21 cellular contexts compared by ENCODE assay signal in genomic region chr17:61286449-61286848, GRCh38.
DNase-seq lines count a peak whose midpoint lies in the region; ATAC-seq, FAIRE-seq and TF ChIP-seq lines count a peak whose summit lies in the region.
"Had no signal": no experiment of that assay in that cellular context is flagged by ENCODE, and none has a peak within 500 bp of the region (broad histone marks: within the 10 kb centered on the region; RNA-seq: fewer than 3 reads in every experiment).

No MANE protein-coding gene starts in this region.

- peak overlapping the region; percentile 92 for H3K27ac ChIP-seq in ACC112 (ENCODE audit: low read depth, low read length)
- H3K27ac ChIP-seq in H1 (ENCODE audit: low read depth, low read length), result no peak overlapping the region
- H3K27ac ChIP-seq in mesodermal cell (ENCODE audit: low read depth, low read length, severe bottlenecking), result peak overlapping the region; percentile 86
- H3K27ac ChIP-seq: A549, SJCRH30 had no signal

- no peak overlapping the region for H3K4ac ChIP-seq in H1 (replicated peaks; ENCODE audit: insufficient read length, low read depth, low read length)

- no peak; the same call in 1 of the 2 replicates for TF ChIP-seq CTCF in HFFc6 (IDR thresholded peaks at IDR 0.05)
- no peak for TF ChIP-seq CTCF in H1 (IDR thresholded peaks at IDR 0.05; ENCODE audit: control extremely low read depth in 1 of 3, insufficient read depth in 1 of 3, low read depth in 1 of 3, low read length in 3 of 3)

- no peak overlapping the region for H3K23ac ChIP-seq in H1 (ENCODE audit: insufficient read length)

- no peak overlapping the region for H4K5ac ChIP-seq in H1 (ENCODE audit: insufficient read length, low read depth, low read length)

- DNase-seq in HFFc6 (no peak), H1 (ENCODE audit: low read depth in 1 of 2, low spot score in 2 of 2) (no peak), pons (ENCODE audit: low spot score) (no peak), SIG-M5 treated with dmso at 0.1 percent for 504 hours (lab: John Stamatoyannopoulos, UW; ENCODE audit: unreplicated experiment) (no peak)
- DNase-seq in activated naive CD8-positive, alpha-beta T cell treated with anti-CD3 and anti-CD28 coated beads, Interleukin-2, amount 50 U/mL, for 24 hours, result no peak
- DNase-seq: CD4-positive, alpha-beta memory T cell; DMS79 treated with DMSO at 0.1 percent for 48 hours; MG63; NCI-H1105 treated with DMSO at 0.1 percent for 48 hours; NCI-H1930; NCI-H2171; NCI-H446 treated with DMSO at 0.1 percent for 48 hours; NCI-H82; SJCRH30 had no signal

- H3K14ac ChIP-seq in H1 (ENCODE audit: insufficient read length), result no peak overlapping the region

- no peak overlapping the region for H2BK120ac ChIP-seq in H1 (replicated peaks; ENCODE audit: low read depth, low read length)

- FAIRE-seq in H1 (lab: Jason Lieb, UNC), result no peak
- FAIRE-seq: A549, G401.6, GM12892, HepG2 had no signal

- no peak overlapping the region for H3K4me3 ChIP-seq in ACC112 (ENCODE audit: low read depth, low read length)
- H3K4me3 ChIP-seq in H1 (ENCODE audit: extremely low read depth in 1 of 4, insufficient read depth in 2 of 4, low read depth in 3 of 4, low read length in 4 of 4), result no peak overlapping the region
- H3K4me3 ChIP-seq in mesodermal cell (ENCODE audit: extremely low read depth, insufficient read depth, low read length, poor library complexity, severe bottlenecking), result no peak overlapping the region
- H3K4me3 ChIP-seq: A549, MG63, SJCRH30 had no signal

- 0 out of 2 replicates have a peak overlapping the region, but pooled peaks have one; percentile 69 for H2BK20ac ChIP-seq in H1 (ENCODE audit: low read length)

- H3K79me1 ChIP-seq in H1 (ENCODE audit: low read depth, low read length), result no peaks in the 10 kb centered on the region

- H3K23me2 ChIP-seq in H1 (ENCODE audit: low read depth, low read length), result no peaks in the 10 kb centered on the region; the same call in 1 of the 2 replicates

- H3K4me2 ChIP-seq in H1 (ENCODE audit: insufficient read depth in 1 of 2, low read depth in 2 of 2, low read length in 2 of 2), result peak overlapping the region; percentile 1 to 32; a peak in 1 of 4 replicates
- H3K4me2 ChIP-seq: A549 had no signal

- no peaks in the 10 kb centered on the region for H3K79me2 ChIP-seq in ACC112 (ENCODE audit: control insufficient read depth, insufficient read depth, low read length, unreplicated experiment)
- no peaks in the 10 kb centered on the region for H3K79me2 ChIP-seq in H1 (ENCODE audit: control insufficient read depth in 1 of 2, insufficient read depth in 2 of 2, low read length in 2 of 2)

- no peaks in the 10 kb centered on the region for H3K9me3 ChIP-seq in H1 (ENCODE audit: insufficient read depth in 2 of 2, low read depth in 1 of 2, low read length in 1 of 2)
- no peaks in the 10 kb centered on the region for H3K9me3 ChIP-seq in mesodermal cell (ENCODE audit: control insufficient read depth, low read length)
- H3K9me3 ChIP-seq: A549, SJCRH30 had no signal

- peaks cover 6% of the 10 kb centered on the region for H3K36me3 Mint-ChIP-seq in HFFc6 (ENCODE audit: low read depth)
- peaks cover 2% of the 10 kb centered on the region for H3K36me3 Mint-ChIP-seq in activated naive CD8-positive, alpha-beta T cell treated with anti-CD3 and anti-CD28 coated beads, Interleukin-2, amount 50 U/mL, for 24 hours (ENCODE audit: low read depth)

- H3K27ac Mint-ChIP-seq in HFFc6, result peak overlapping the region; percentile 90
- no peak overlapping the region for H3K27ac Mint-ChIP-seq in activated naive CD8-positive, alpha-beta T cell treated with anti-CD3 and anti-CD28 coated beads, Interleukin-2, amount 50 U/mL, for 24 hours
- H3K27ac Mint-ChIP-seq: CD4-positive, alpha-beta memory T cell had no signal

- H3K27me3 ChIP-seq in ACC112 (ENCODE audit: insufficient read depth, low read length), result no peaks in the 10 kb centered on the region
- no peaks in the 10 kb centered on the region for H3K27me3 ChIP-seq in H1 (replicated peaks in 1 of 4; ENCODE audit: control insufficient read depth in 3 of 4, extremely low read depth in 1 of 4, insufficient read depth in 3 of 4, low read length in 3 of 4)
- H3K27me3 ChIP-seq: MG63, SJCRH30 had no signal

- H4K20me1 ChIP-seq in H1 (replicated peaks in 1 of 2; ENCODE audit: control insufficient read depth in 1 of 2, insufficient read depth in 2 of 2, low read length in 2 of 2), result no peaks in the 10 kb centered on the region

- H3K56ac ChIP-seq in H1 (replicated peaks; ENCODE audit: insufficient read length, low read depth, low read length), result no peak overlapping the region

- peak overlapping the region; percentile 90; the same call in 1 of the 2 replicates for H2BK12ac ChIP-seq in H1 (ENCODE audit: low read depth, low read length)

- no peak overlapping the region for H2AK5ac ChIP-seq in H1 (ENCODE audit: low read depth, low read length)

- no peak for TF ChIP-seq POLR2A in H1 (IDR thresholded peaks at IDR 0.05; ENCODE audit: control extremely low read depth in 1 of 2, low read depth in 2 of 2, low read length in 2 of 2)

- TF ChIP-seq EP300 in H1 (IDR thresholded peaks at IDR 0.05; ENCODE audit: borderline replicate concordance in 1 of 2, low read depth in 2 of 2, low read length in 2 of 2), result no peak

- POLR2A ChIA-PET in H1 (lab: Charles Lee; ENCODE audit: partially characterized antibody), result no interaction called here

- peaks cover 75% of the 10 kb centered on the region for H3K4me1 Mint-ChIP-seq in HFFc6 (ENCODE audit: low read depth)
- H3K4me1 Mint-ChIP-seq in activated naive CD8-positive, alpha-beta T cell treated with anti-CD3 and anti-CD28 coated beads, Interleukin-2, amount 50 U/mL, for 24 hours, result peaks cover 12% of the 10 kb centered on the region

- peak overlapping the region; percentile 40; the same call in 1 of the 2 replicates for H2BK5ac ChIP-seq in H1 (ENCODE audit: low read depth, low read length)

- peaks cover 27% of the 10 kb centered on the region for H3K4me1 ChIP-seq in ACC112 (ENCODE audit: control insufficient read depth, insufficient read depth, low read length, unreplicated experiment)
- H3K4me1 ChIP-seq in H1 (replicated peaks in 1 of 4; ENCODE audit: control insufficient read depth in 3 of 4, insufficient read depth in 4 of 4, low read length in 3 of 4), result peaks cover 9 to 15% (median 11%) of the 10 kb centered on the region in 4 experiments; a peak in 4 of 7 replicates
- peaks cover 32% of the 10 kb centered on the region for H3K4me1 ChIP-seq in mesodermal cell (ENCODE audit: control insufficient read depth, insufficient read depth, low read length, poor library complexity, severe bottlenecking)
- H3K4me1 ChIP-seq: A549 had no signal

- 84% methylated on average over 9 of the region's 9 CpGs; no CpG with 5 or more reads in 1 of the 2 experiments for WGBS in H1 (ENCODE audit: extremely low coverage in 1 of 2, insufficient coverage in 1 of 2, insufficient read length in 1 of 2, insufficient replicate concordance in 2 of 2, low coverage in 1 of 2, low lambda C conversion rate in 2 of 2, missing lambda C conversion rate in 1 of 2), 2 experiments
- 62 to 64% methylated on average over 8 to 9 of the region's 9 CpGs for WGBS in mesodermal cell (ENCODE audit: insufficient coverage in 2 of 2), 2 experiments

- no peak overlapping the region for H4K8ac ChIP-seq in H1 (ENCODE audit: extremely low read depth, insufficient read depth, low read length)

- TF ChIP-seq RAD21 in H1 (IDR thresholded peaks at IDR 0.05 in 1 of 2, conservative IDR thresholded peaks at IDR 0.05 in 1 of 2; ENCODE audit: low read depth in 2 of 2, low read length in 2 of 2), result no peak

- CTCF ChIA-PET in H1 (lab: Charles Lee; ENCODE audit: partially characterized antibody), result interaction anchor here (1.1 to 1.3 kb wide), 2 partner anchors 12 to 103 kb away, joined by 3 read pairs; no protein-coding TSS in a partner anchor

- no peak overlapping the region for H2AFZ ChIP-seq in ACC112 (ENCODE audit: low read length, unreplicated experiment)
- H2AFZ ChIP-seq in H1 (ENCODE audit: low read length), result no peak overlapping the region

- no peak overlapping the region; the same call in 1 of the 2 replicates for H3K18ac ChIP-seq in H1 (ENCODE audit: extremely low read depth, low read length)

- peaks cover 7% of the 10 kb centered on the region for H3K9me3 Mint-ChIP-seq in HFFc6
- no peaks in the 10 kb centered on the region for H3K9me3 Mint-ChIP-seq in activated naive CD8-positive, alpha-beta T cell treated with anti-CD3 and anti-CD28 coated beads, Interleukin-2, amount 50 U/mL, for 24 hours
- H3K9me3 Mint-ChIP-seq: CD4-positive, alpha-beta memory T cell had no signal

- H3K36me3 ChIP-seq in ACC112 (ENCODE audit: insufficient read depth, low read length), result no peaks in the 10 kb centered on the region
- no peaks in the 10 kb centered on the region for H3K36me3 ChIP-seq in H1 (ENCODE audit: control insufficient read depth in 2 of 4, insufficient read depth in 4 of 4, low read length in 3 of 4)
- no peaks in the 10 kb centered on the region for H3K36me3 ChIP-seq in mesodermal cell (ENCODE audit: control insufficient read depth, insufficient read depth, low read length)
- H3K36me3 ChIP-seq: MG63, SJCRH30 had no signal

- H2BK15ac ChIP-seq in H1 (ENCODE audit: low read length), result peak overlapping the region; percentile 55; the same call in 1 of the 2 replicates

- no peak overlapping the region for H4K91ac ChIP-seq in H1 (replicated peaks; ENCODE audit: insufficient read length, low read length)

- H3K9ac ChIP-seq in H1 (replicated peaks in 1 of 4; ENCODE audit: extremely low read depth in 1 of 4, low read depth in 3 of 4, low read length in 3 of 4), result no peak overlapping the region

- no peak overlapping the region; the same call in 1 of the 2 replicates for H3K4me3 Mint-ChIP-seq in HFFc6
- H3K4me3 Mint-ChIP-seq in activated naive CD8-positive, alpha-beta T cell treated with anti-CD3 and anti-CD28 coated beads, Interleukin-2, amount 50 U/mL, for 24 hours, result no peak overlapping the region
- H3K4me3 Mint-ChIP-seq: CD4-positive, alpha-beta memory T cell had no signal

- H3K27me3 Mint-ChIP-seq in HFFc6 (ENCODE audit: insufficient read depth), result no peaks in the 10 kb centered on the region
- no peaks in the 10 kb centered on the region for H3K27me3 Mint-ChIP-seq in activated naive CD8-positive, alpha-beta T cell treated with anti-CD3 and anti-CD28 coated beads, Interleukin-2, amount 50 U/mL, for 24 hours
- H3K27me3 Mint-ChIP-seq: CD4-positive, alpha-beta memory T cell had no signal

- ATAC-seq in activated naive CD8-positive, alpha-beta T cell treated with anti-CD3 and anti-CD28 coated beads, Interleukin-2, amount 50 U/mL, for 24 hours, result no peak
- no peak for ATAC-seq in HG02571 (IDR thresholded peaks at IDR 0.05; ENCODE audit: unreplicated experiment)
- ATAC-seq: A549, HepG2 had no signal

TF ChIP-seq in H1, 55 proteins besides CTCF, POLR2A, EP300 and RAD21 (continues in another document):
- TF ChIP-seq CBX5 (IDR thresholded peaks at IDR 0.05; ENCODE audit: low read depth, low read length) (no peak), NANOG (IDR thresholded peaks at IDR 0.05; ENCODE audit: insufficient read depth, low read depth, low read length, poor library complexity, severe bottlenecking) (no peak), GTF2F1 (IDR thresholded peaks at IDR 0.05; ENCODE audit: borderline replicate concordance, low read depth, low read length) (no peak), SP1 (IDR thresholded peaks at IDR 0.05; ENCODE audit: low read depth, low read length) (no peak), CBX8 (IDR thresholded peaks at IDR 0.05; ENCODE audit: borderline replicate concordance, low read depth, low read length) (no peak)
